Comparison of ENCODE assay signal across 20 cellular contexts in the genomic region with DNA sequence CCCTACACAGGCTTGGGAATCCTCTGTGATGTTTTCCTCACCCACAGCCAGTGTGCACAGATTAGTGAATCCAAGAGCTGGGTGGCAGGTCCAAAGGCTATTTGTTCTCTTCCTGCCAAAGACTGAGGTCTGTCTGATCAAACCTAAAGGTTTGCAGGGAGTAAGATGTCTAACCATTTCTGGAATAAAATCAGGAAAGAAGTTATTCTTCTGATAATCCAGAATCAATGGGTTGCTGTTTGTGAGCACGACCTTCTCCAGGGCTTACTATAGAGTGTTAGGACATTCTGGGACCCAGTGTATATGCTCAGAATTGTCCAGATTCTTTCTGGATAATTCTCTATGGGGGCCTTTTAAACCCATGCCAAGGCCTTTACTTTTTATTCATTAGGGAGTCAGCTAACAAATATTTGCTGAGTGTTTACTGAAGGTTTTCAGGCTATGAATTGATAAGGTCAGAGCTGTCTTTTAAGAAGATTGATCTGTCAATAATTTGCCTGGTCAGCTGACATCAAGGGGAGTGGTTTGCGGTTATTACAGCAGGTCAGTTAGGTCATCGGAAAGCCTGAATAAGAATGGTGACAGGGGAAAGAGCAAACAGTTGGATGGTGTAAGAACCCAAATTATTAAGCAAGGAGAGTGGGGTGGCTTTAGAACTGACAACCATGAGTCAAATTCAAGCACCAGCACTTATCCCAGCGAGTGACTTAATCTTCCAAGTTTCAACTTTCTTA. TPM values are rescaled to one million over a fixed set of nuclear protein-coding genes. Genes with fewer than 3 reads are reported as not detected.
"Had no signal": no experiment of that assay in that cellular context is flagged by ENCODE, and none has a peak within 500 bp of the region (broad histone marks: within the 10 kb centered on the region; RNA-seq: fewer than 3 reads in every experiment).

No MANE protein-coding gene starts in this region.

- H3K27me3 Mint-ChIP-seq: memory B cell had no signal

- H3K36me3 Mint-ChIP-seq: memory B cell had no signal

- ATAC-seq: esophagus mucosa; gastrocnemius medialis; stimulated activated naive CD8-positive, alpha-beta T cell treated with anti-CD3 and anti-CD28 coated beads, Interleukin-15, Interleukin-2, amounts not matched to agents 100 U/mL and 50 U/mL, for 24 hours had no signal

- H3K36me3 ChIP-seq: brain microvascular endothelial cell, gastrocnemius medialis, left ventricle myocardium inferior, tibial nerve had no signal

- H3K27ac Mint-ChIP-seq: activated T-helper 1 cell treated with anti-CD3 and anti-CD28 coated beads, Interleukin-12 subunit alpha, Interleukin-12 subunit beta, Interleukin-2, Interleukin-4 antibody, amounts not matched to agents 30 ng/mL and 10 ng/mL and 1 ng/mL, durations not matched to agents 14 hours and 24 hours and 36 hours; memory B cell; T-helper 1 cell treated with Interleukin-12 subunit alpha and Interleukin-12 subunit beta and Interleukin-4 antibody, amounts not matched to agents 30 μg/mL and 1 μg/mL, for 36 hours had no signal

- H3K4me3 Mint-ChIP-seq: activated T-helper 1 cell treated with anti-CD3 and anti-CD28 coated beads, Interleukin-12 subunit alpha, Interleukin-12 subunit beta, Interleukin-2, Interleukin-4 antibody, amounts not matched to agents 30 ng/mL and 10 ng/mL and 1 ng/mL, durations not matched to agents 14 hours and 24 hours and 36 hours; memory B cell; T-helper 1 cell treated with Interleukin-12 subunit alpha and Interleukin-12 subunit beta and Interleukin-4 antibody, amounts not matched to agents 30 μg/mL and 1 μg/mL, for 36 hours had no signal

- H3K4me3 ChIP-seq: gastrocnemius medialis, left ventricle myocardium inferior, tibial nerve had no signal

- H3K4me1 Mint-ChIP-seq: memory B cell had no signal

- H3K27ac ChIP-seq: brain microvascular endothelial cell, gastrocnemius medialis, left ventricle myocardium inferior, tibial nerve, VCaP had no signal

- H3K9me3 ChIP-seq: gastrocnemius medialis, left ventricle myocardium inferior, tibial nerve had no signal

- DNase-seq: activated CD4-positive, alpha-beta T cell treated with anti-CD3 and anti-CD28 coated beads, Interleukin-2, amount 50 U/mL, for 48 hours; anterior cingulate cortex; brain microvascular endothelial cell; effector CD4-positive, alpha-beta T cell; gastrocnemius medialis; head of caudate nucleus; kidney; left ventricle myocardium inferior; occipital lobe; stimulated activated CD4-positive, alpha-beta T cell treated with anti-CD3 and anti-CD28 coated beads, Interleukin-2, amount 100 ng/mL, for 24 hours; stimulated activated naive CD8-positive, alpha-beta T cell treated with anti-CD3 and anti-CD28 coated beads, Interleukin-15, Interleukin-2, amounts not matched to agents 100 U/mL and 50 U/mL, for 24 hours had no signal

- H3K9me3 Mint-ChIP-seq: activated T-helper 1 cell treated with anti-CD3 and anti-CD28 coated beads, Interleukin-12 subunit alpha, Interleukin-12 subunit beta, Interleukin-2, Interleukin-4 antibody, amounts not matched to agents 30 ng/mL and 10 ng/mL and 1 ng/mL, durations not matched to agents 14 hours and 24 hours and 36 hours; memory B cell; T-helper 1 cell treated with Interleukin-12 subunit alpha and Interleukin-12 subunit beta and Interleukin-4 antibody, amounts not matched to agents 30 μg/mL and 1 μg/mL, for 36 hours had no signal

- H3K27me3 ChIP-seq: brain microvascular endothelial cell, gastrocnemius medialis, tibial nerve had no signal

- H3K4me1 ChIP-seq: gastrocnemius medialis, left ventricle myocardium inferior had no signal

RNA-seq across cellular contexts. Expression of gene TECTB, which starts 7.5 kb away (rescaled TPM):
- total RNA-seq: activated T-helper 1 cell treated with anti-CD3 and anti-CD28 coated beads, Interleukin-12 subunit alpha, Interleukin-12 subunit beta, Interleukin-2, Interleukin-4 antibody, amounts not matched to agents 30 ng/mL and 10 ng/mL and 1 ng/mL, durations not matched to agents 14 hours and 24 hours and 36 hours; esophagus mucosa; gastrocnemius medialis; kidney; left ventricle myocardium inferior; mononuclear cell; posterior vena cava; tibial nerve had no signal
- polyA plus RNA-seq: neural cell had no signal
